ENCODE assay signal across 37 cellular contexts in genomic region chrX:31461266-31461665, GRCh38.
"Had no signal": no experiment of that assay in that cellular context is flagged by ENCODE, and none has a peak within 500 bp of the region (broad histone marks: within the 10 kb centered on the region; RNA-seq: fewer than 3 reads in every experiment).

No MANE protein-coding gene starts in this region.

- FAIRE-seq: TTC549 had no signal

- DNase-seq: activated B cell treated with CpG ODN at 0.5 μM for 24 hours; activated CD4-positive, alpha-beta memory T cell treated with anti-CD3 and anti-CD28 coated beads for 36 hours; activated CD4-positive, alpha-beta T cell treated with anti-CD3 and anti-CD28 coated beads for 4 hours; activated CD4-positive, alpha-beta T cell treated with anti-CD3 and anti-CD28 coated beads, Interleukin-2, amount 10 ng/mL, durations not matched to agents 24 days and 14 days; activated CD4-positive, alpha-beta T cell treated with anti-CD3 and anti-CD28 coated beads, Interleukin-2, amount 50 U/mL, for 1 hour; activated CD4-positive, alpha-beta T cell treated with anti-CD3 and anti-CD28 coated beads, Interleukin-2, amount 50 U/mL, for 4 hours; activated CD4-positive, CD25-positive, alpha-beta regulatory T cell treated with anti-CD3 and anti-CD28 coated beads, Interleukin-2, amount 50 U/mL, for 72 hours; activated CD8-positive, alpha-beta memory T cell treated with anti-CD3 and anti-CD28 coated beads, Interleukin-2, amount 50 U/mL, for 4 hours; activated CD8-positive, alpha-beta T cell treated with anti-CD3 and anti-CD28 coated beads for 36 hours; activated effector memory CD4-positive, alpha-beta T cell treated with anti-CD3 and anti-CD28 coated beads, Interleukin-2, amount 50 U/mL, for 16 hours; activated gamma-delta T cell treated with Interleukin-2 at 50 U/mL for 16 hours; activated naive CD4-positive, alpha-beta T cell; activated naive CD4-positive, alpha-beta T cell treated with anti-CD3 and anti-CD28 coated beads for 36 hours; activated naive CD4-positive, alpha-beta T cell treated with anti-CD3 and anti-CD28 coated beads, Interleukin-2, amount 50 U/mL, for 16 hours; activated naive CD8-positive, alpha-beta T cell treated with anti-CD3 and anti-CD28 coated beads for 36 hours; activated T-cell treated with anti-CD3 and anti-CD28 coated beads for 4 hours; activated T-cell treated with anti-CD3 and anti-CD28 coated beads, Interleukin-2, amount 50 U/mL, for 1 hour; activated T-cell treated with anti-CD3 and anti-CD28 coated beads, Interleukin-2, amount 50 U/mL, for 4 hours; activated T-cell treated with anti-CD3 and anti-CD28 coated beads, Interleukin-2, amount 50 U/mL, for 72 hours; adrenal gland; amniotic stem cell; aorta; caudate nucleus; cerebellar nuclear complex; T-helper 1 cell; T-helper 2 cell; T-helper 9 cell had no signal

- H3K4me3 ChIP-seq: adrenal gland, cardiac muscle cell had no signal

- H3K27me3 ChIP-seq: adrenal gland, cardiac muscle cell had no signal

- H3K36me3 ChIP-seq: adrenal gland, cardiac muscle cell had no signal

- H3K27ac ChIP-seq: adrenal gland, cardiac muscle cell, VCaP had no signal

- H3K27me3 Mint-ChIP-seq: activated B cell treated with CpG ODN at 0.5 μM for 24 hours; activated CD4-positive, alpha-beta memory T cell treated with anti-CD3 and anti-CD28 coated beads for 36 hours; activated CD4-positive, alpha-beta T cell treated with anti-CD3 and anti-CD28 coated beads, Interleukin-2, amount 10 ng/mL, durations not matched to agents 24 days and 14 days; activated CD8-positive, alpha-beta T cell treated with anti-CD3 and anti-CD28 coated beads for 36 hours; activated naive CD8-positive, alpha-beta T cell treated with anti-CD3 and anti-CD28 coated beads for 36 hours; brain; central memory CD8-positive, alpha-beta T cell had no signal

- H3K27ac Mint-ChIP-seq: activated B cell treated with CpG ODN at 0.5 μM for 24 hours; activated CD4-positive, alpha-beta memory T cell treated with anti-CD3 and anti-CD28 coated beads for 36 hours; activated CD4-positive, alpha-beta T cell treated with anti-CD3 and anti-CD28 coated beads, Interleukin-2, amount 10 ng/mL, durations not matched to agents 24 days and 14 days; activated CD8-positive, alpha-beta T cell treated with anti-CD3 and anti-CD28 coated beads for 36 hours; activated naive CD4-positive, alpha-beta T cell treated with anti-CD3 and anti-CD28 coated beads for 36 hours; activated naive CD4-positive, alpha-beta T cell treated with anti-CD3 and anti-CD28 coated beads, Interleukin-2, amount 50 U/mL, for 72 hours; activated naive CD8-positive, alpha-beta T cell treated with anti-CD3 and anti-CD28 coated beads for 36 hours; activated T-cell treated with anti-CD3 and anti-CD28 coated beads, Interleukin-2, amount 50 U/mL, for 72 hours; activated T-helper 1 cell treated with anti-CD3 and anti-CD28 coated beads, Interleukin-12 subunit alpha, Interleukin-12 subunit beta, Interleukin-2, Interleukin-4 antibody, amounts not matched to agents 30 ng/mL and 10 ng/mL and 1 ng/mL, durations not matched to agents 14 hours and 24 hours and 36 hours; activated T-helper 17 cell treated with anti-CD3 and anti-CD28 coated beads, Interleukin-2, amount 50 U/mL, for 72 hours; brain; T-helper 1 cell treated with Interleukin-12 subunit alpha and Interleukin-12 subunit beta and Interleukin-4 antibody, amounts not matched to agents 30 μg/mL and 1 μg/mL, for 36 hours; T-helper 2 cell treated with Interferon-gamma antibody and Interleukin-4, amounts not matched to agents 5 μg/mL and 100 μg/mL, for 36 hours had no signal

- H3K9me3 Mint-ChIP-seq: activated B cell treated with CpG ODN at 0.5 μM for 24 hours; activated CD4-positive, alpha-beta memory T cell treated with anti-CD3 and anti-CD28 coated beads for 36 hours; activated CD4-positive, alpha-beta T cell treated with anti-CD3 and anti-CD28 coated beads, Interleukin-2, amount 10 ng/mL, durations not matched to agents 24 days and 14 days; activated CD8-positive, alpha-beta T cell treated with anti-CD3 and anti-CD28 coated beads for 36 hours; activated naive CD4-positive, alpha-beta T cell treated with anti-CD3 and anti-CD28 coated beads for 36 hours; activated naive CD4-positive, alpha-beta T cell treated with anti-CD3 and anti-CD28 coated beads, Interleukin-2, amount 50 U/mL, for 72 hours; activated naive CD8-positive, alpha-beta T cell treated with anti-CD3 and anti-CD28 coated beads for 36 hours; activated T-cell treated with anti-CD3 and anti-CD28 coated beads, Interleukin-2, amount 50 U/mL, for 4 hours; activated T-helper 1 cell treated with anti-CD3 and anti-CD28 coated beads, Interleukin-12 subunit alpha, Interleukin-12 subunit beta, Interleukin-2, Interleukin-4 antibody, amounts not matched to agents 30 ng/mL and 10 ng/mL and 1 ng/mL, durations not matched to agents 14 hours and 24 hours and 36 hours; activated T-helper 17 cell treated with anti-CD3 and anti-CD28 coated beads, Interleukin-2, amount 50 U/mL, for 72 hours; T-helper 1 cell treated with Interleukin-12 subunit alpha and Interleukin-12 subunit beta and Interleukin-4 antibody, amounts not matched to agents 30 μg/mL and 1 μg/mL, for 36 hours; T-helper 2 cell treated with Interferon-gamma antibody and Interleukin-4, amounts not matched to agents 5 μg/mL and 100 μg/mL, for 36 hours had no signal

- H3K9me3 ChIP-seq: adrenal gland had no signal

- H3K4me3 Mint-ChIP-seq: activated B cell treated with CpG ODN at 0.5 μM for 24 hours; activated CD4-positive, alpha-beta memory T cell treated with anti-CD3 and anti-CD28 coated beads for 36 hours; activated CD4-positive, alpha-beta T cell treated with anti-CD3 and anti-CD28 coated beads, Interleukin-2, amount 10 ng/mL, durations not matched to agents 24 days and 14 days; activated CD8-positive, alpha-beta T cell treated with anti-CD3 and anti-CD28 coated beads for 36 hours; activated naive CD4-positive, alpha-beta T cell treated with anti-CD3 and anti-CD28 coated beads for 36 hours; activated naive CD8-positive, alpha-beta T cell treated with anti-CD3 and anti-CD28 coated beads for 36 hours; activated T-cell treated with anti-CD3 and anti-CD28 coated beads, Interleukin-2, amount 50 U/mL, for 4 hours; activated T-cell treated with anti-CD3 and anti-CD28 coated beads, Interleukin-2, amount 50 U/mL, for 72 hours; activated T-helper 1 cell treated with anti-CD3 and anti-CD28 coated beads, Interleukin-12 subunit alpha, Interleukin-12 subunit beta, Interleukin-2, Interleukin-4 antibody, amounts not matched to agents 30 ng/mL and 10 ng/mL and 1 ng/mL, durations not matched to agents 14 hours and 24 hours and 36 hours; activated T-helper 17 cell treated with anti-CD3 and anti-CD28 coated beads, Interleukin-2, amount 50 U/mL, for 72 hours; brain; central memory CD8-positive, alpha-beta T cell; T-helper 1 cell treated with Interleukin-12 subunit alpha and Interleukin-12 subunit beta and Interleukin-4 antibody, amounts not matched to agents 30 μg/mL and 1 μg/mL, for 36 hours; T-helper 2 cell treated with Interferon-gamma antibody and Interleukin-4, amounts not matched to agents 5 μg/mL and 100 μg/mL, for 36 hours had no signal

- H3K36me3 Mint-ChIP-seq: activated CD4-positive, alpha-beta memory T cell treated with anti-CD3 and anti-CD28 coated beads for 36 hours; activated naive CD4-positive, alpha-beta T cell treated with anti-CD3 and anti-CD28 coated beads, Interleukin-2, amount 50 U/mL, for 72 hours; activated naive CD8-positive, alpha-beta T cell treated with anti-CD3 and anti-CD28 coated beads for 36 hours; brain had no signal

- H3K4me1 ChIP-seq: adrenal gland had no signal

- H3K4me1 Mint-ChIP-seq: activated B cell treated with CpG ODN at 0.5 μM for 24 hours; activated CD4-positive, alpha-beta T cell treated with anti-CD3 and anti-CD28 coated beads, Interleukin-2, amount 10 ng/mL, durations not matched to agents 24 days and 14 days; activated naive CD8-positive, alpha-beta T cell treated with anti-CD3 and anti-CD28 coated beads for 36 hours; activated T-helper 17 cell treated with anti-CD3 and anti-CD28 coated beads, Interleukin-2, amount 50 U/mL, for 72 hours; central memory CD8-positive, alpha-beta T cell had no signal

- ATAC-seq: activated CD8-positive, alpha-beta T cell treated with anti-CD3 and anti-CD28 coated beads for 36 hours; activated naive CD4-positive, alpha-beta T cell treated with anti-CD3 and anti-CD28 coated beads, Interleukin-2, amount 50 U/mL, for 72 hours; activated T-cell treated with anti-CD3 and anti-CD28 coated beads, Interleukin-2, amount 50 U/mL, for 4 hours; activated T-cell treated with anti-CD3 and anti-CD28 coated beads, Interleukin-2, amount 50 U/mL, for 72 hours; activated T-helper 17 cell treated with anti-CD3 and anti-CD28 coated beads, Interleukin-2, amount 50 U/mL, for 72 hours had no signal
